ENCODE assay signal across 8 cellular contexts in the genomic region with DNA sequence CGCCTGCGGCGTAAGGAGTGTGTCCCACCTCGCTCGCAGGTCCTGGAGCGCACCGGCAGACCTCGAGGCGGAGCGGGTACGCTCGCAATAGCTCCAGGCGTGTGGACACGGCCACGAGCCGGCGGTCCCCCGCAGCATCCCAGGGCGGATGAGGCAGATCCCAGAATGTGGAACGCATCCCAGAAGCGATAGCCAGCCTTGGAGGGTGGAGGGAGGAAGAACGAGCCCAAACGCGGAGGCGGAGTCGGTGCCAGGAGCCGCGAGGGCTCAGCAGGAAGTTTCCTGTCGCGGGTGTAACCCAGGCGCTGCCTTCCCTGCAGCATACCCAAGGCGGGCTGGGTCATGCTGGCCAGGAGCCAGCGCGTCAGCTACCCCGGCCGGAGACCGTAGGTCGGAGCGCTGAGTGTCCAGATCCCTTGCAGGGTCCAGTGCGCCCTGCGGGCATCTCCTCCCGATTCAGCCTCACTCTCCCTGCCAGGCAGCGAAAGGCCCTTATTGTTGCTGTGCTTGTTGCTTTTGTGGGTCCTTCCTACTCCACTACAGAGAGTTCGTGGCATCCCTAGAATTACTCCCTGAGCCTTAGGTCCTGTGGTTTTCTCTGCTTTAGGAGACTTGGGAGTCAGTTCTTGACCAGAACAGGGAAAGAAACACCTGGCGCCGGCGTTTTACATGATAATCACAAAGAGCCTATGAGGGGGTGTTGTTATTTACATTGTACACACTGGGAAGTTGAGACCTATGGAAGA. TPM values are rescaled to one million over a fixed set of nuclear protein-coding genes. Genes with fewer than 3 reads are reported as not detected.
A peak's percentile ranks its signal among the peaks of the same experiment; 100 is the strongest.
DNase-seq lines count a peak whose midpoint lies in the region; ATAC-seq and TF ChIP-seq lines count a peak whose summit lies in the region.

No MANE protein-coding gene starts in this region.

- peaks cover 43% of the 10 kb centered on the region for H3K27me3 Mint-ChIP-seq in neural crest cell (ENCODE audit: low read depth)

- H3K4me3 Mint-ChIP-seq in neural crest cell: peak overlapping the region; percentile 84

- H3K36me3 Mint-ChIP-seq in neural crest cell (ENCODE audit: low read depth): no peaks in the 10 kb centered on the region

- TF ChIP-seq CTCF in A673 (conservative IDR thresholded peaks at IDR 0.05; ENCODE audit: low read depth, low read length) (no peak), fibroblast of pulmonary artery (IDR thresholded peaks at IDR 0.05; ENCODE audit: low read length, missing control alignments) (no peak), neural crest cell (conservative IDR thresholded peaks at IDR 0.05) (no peak), upper lobe of right lung (IDR thresholded peaks at IDR 0.05) (no peak)

- no peaks in the 10 kb centered on the region for H3K27me3 ChIP-seq in A673 (replicated peaks; ENCODE audit: insufficient read depth, low read depth, low read length, poor library complexity)
- H3K27me3 ChIP-seq in upper lobe of right lung: no peaks in the 10 kb centered on the region

- CTCF ChIA-PET in A673 (lab: Charles Lee): no interaction called here

- POLR2A ChIA-PET in A673 (lab: Charles Lee; ENCODE audit: low non-redundant PET): no interaction called here

- no peak overlapping the region for H3K27ac Mint-ChIP-seq in neural crest cell (ENCODE audit: unreplicated experiment)

- peaks cover 27% of the 10 kb centered on the region for H3K4me1 Mint-ChIP-seq in neural crest cell

- DNase-seq in A673 (ENCODE audit: low spot score): peak; percentile 92
- peak; percentile 92 for DNase-seq in NCI-H146 (lab: John Stamatoyannopoulos, UW)
- DNase-seq in activated T-cell treated with anti-CD3 and anti-CD28 coated beads, Interleukin-2, amount 50 U/mL, for 48 hours: peak; percentile 49 to 60
- DNase-seq in fibroblast of pulmonary artery (ENCODE audit: low read depth): no peak
- peak; percentile 34 for DNase-seq in neural crest cell (ENCODE audit: low read depth, low spot score)
- DNase-seq in upper lobe of right lung: peak; percentile 81
- no peak for DNase-seq in NCI-H128 (lab: John Stamatoyannopoulos, UW; ENCODE audit: unreplicated experiment)

- peak; percentile 90 for ATAC-seq in upper lobe of right lung
- no peak for ATAC-seq in HG02973 (IDR thresholded peaks at IDR 0.05; ENCODE audit: unreplicated experiment)

- H3K4me3 ChIP-seq in A673 (ENCODE audit: low read depth, low read length, poor library complexity, severe bottlenecking) (peak overlapping the region; percentile 49), fibroblast of pulmonary artery (replicated peaks; ENCODE audit: low read depth, low read length) (peak overlapping the region; percentile 27), upper lobe of right lung (peak overlapping the region; percentile 48)

- H3K4me1 ChIP-seq in A673 (ENCODE audit: insufficient read depth, low read length, poor library complexity, severe bottlenecking): peaks cover 23% of the 10 kb centered on the region
- H3K4me1 ChIP-seq in upper lobe of right lung: peaks cover 5% of the 10 kb centered on the region

- H3K27ac ChIP-seq in A673 (ENCODE audit: low read depth, low read length, poor library complexity, severe bottlenecking) (peak overlapping the region; percentile 0), upper lobe of right lung (no peak overlapping the region)

- H3K9me3 ChIP-seq in A673 (ENCODE audit: low read depth, low read length, poor library complexity, severe bottlenecking): no peaks in the 10 kb centered on the region
- no peaks in the 10 kb centered on the region for H3K9me3 ChIP-seq in upper lobe of right lung

- H3K9me3 Mint-ChIP-seq in neural crest cell: no peaks in the 10 kb centered on the region

- intact Hi-C loops in A673 (cut with micrococcal nuclease; ENCODE audit: unreplicated experiment): no loop called here
- intact Hi-C loops in upper lobe of right lung (cut with DNase I): no loop called here

- H3K36me3 ChIP-seq in A673 (ENCODE audit: insufficient read depth, low read length, poor library complexity, severe bottlenecking) (no peaks in the 10 kb centered on the region), upper lobe of right lung (no peaks in the 10 kb centered on the region)

- no TSS peak for BruUV-seq in A673 (replicated peaks; lab: Mats Ljungman, UMichigan)

RNA-seq across cellular contexts. Expression of a gene that starts 27.7 kb away (rescaled TPM):
- total RNA-seq in A673 (2021) (not detected in 2 replicates), neural crest cell (0.07 and 0.11 TPM in 2 replicates), upper lobe of right lung (0.17 TPM)

RNA-seq across cellular contexts. Expression of a gene that starts 31.4 kb away (rescaled TPM):
- total RNA-seq in A673 (2021) (not detected in 2 replicates), neural crest cell (not detected in 2 replicates), upper lobe of right lung (0.90 TPM)

Comparison
In these comparisons a context has a peak if more than half of its experiments do, and no peak if none do; other contexts are left out.
1. DNase-seq: peak in A673 (single experiment), NCI-H146 (single experiment), activated T-cell treated with anti-CD3 and anti-CD28 coated beads, Interleukin-2, amount 50 U/mL, for 48 hours (2 of 2), neural crest cell (single experiment) and upper lobe of right lung (single experiment); none in fibroblast of pulmonary artery (single experiment) and NCI-H128 (single experiment).
2. Peak in every context shown above with its lines, with median percentiles within 50 percentile points of each other: H3K4me3 ChIP-seq.